ENCODE assay signal across 15 cellular contexts in the genomic region with DNA sequence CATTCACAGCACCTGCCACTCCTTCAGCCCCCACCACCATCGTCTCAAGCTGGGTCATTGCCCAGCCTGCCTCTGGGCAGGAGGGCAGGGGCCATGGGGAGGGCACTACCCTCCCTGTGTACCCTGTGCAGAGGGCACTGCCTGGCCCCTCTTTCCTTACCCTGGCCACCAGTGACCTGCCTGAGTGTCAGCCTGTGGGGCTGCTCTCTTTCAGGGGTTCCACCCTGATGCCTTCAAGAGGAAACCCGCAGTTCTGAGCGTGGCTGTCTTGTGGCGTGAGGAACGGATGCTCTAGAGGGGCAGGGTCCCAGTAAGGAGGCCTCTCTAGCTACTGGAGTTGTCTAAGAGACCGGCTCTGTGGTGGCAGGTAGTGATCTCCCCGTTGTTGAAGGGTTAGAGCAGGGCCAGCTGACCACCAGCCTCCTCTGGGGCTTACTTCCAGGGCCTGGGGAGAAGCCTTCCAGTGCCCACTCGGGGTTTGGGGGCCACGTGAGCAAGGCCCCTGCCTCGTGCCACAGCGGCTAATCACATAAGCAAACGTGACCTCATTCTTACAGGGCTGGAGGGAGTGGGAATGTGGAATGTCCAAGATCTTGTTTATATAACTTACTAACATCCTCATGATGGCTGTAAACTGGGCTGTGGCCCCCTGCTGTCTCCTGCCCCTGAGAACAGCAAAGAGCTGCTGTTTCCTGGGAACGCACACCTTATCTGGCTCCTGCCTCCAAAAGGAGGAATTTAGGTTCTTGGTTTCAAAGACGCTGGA. TPM values are rescaled to one million over a fixed set of nuclear protein-coding genes. Genes with fewer than 3 reads are reported as not detected.
DNase-seq lines count a peak whose midpoint lies in the region; ATAC-seq and TF ChIP-seq lines count a peak whose summit lies in the region.
"Had no signal": no experiment of that assay in that cellular context is flagged by ENCODE, and none has a peak within 500 bp of the region (broad histone marks: within the 10 kb centered on the region; RNA-seq: fewer than 3 reads in every experiment).

No MANE protein-coding gene starts in this region.

- no peak overlapping the region for H3K27ac ChIP-seq in upper lobe of left lung
- H3K27ac ChIP-seq: foreskin keratinocyte, SK-N-MC had no signal

- CTCF ChIA-PET in activated CD8-positive, alpha-beta memory T cell treated with anti-CD3 and anti-CD28 coated beads, Interleukin-2, amount 10 ng/mL, durations not matched to agents 7 days and 5 days (lab: Charles Lee) = no interaction called here

- H3K4me3 ChIP-seq in WI38 (ENCODE audit: low read depth, low read length) (no peak overlapping the region), upper lobe of left lung (no peak overlapping the region)
- H3K4me3 ChIP-seq: SK-N-MC had no signal

- no peak for TF ChIP-seq EP300 in upper lobe of left lung (IDR thresholded peaks at IDR 0.05)

- H3K4me1 Mint-ChIP-seq in activated CD8-positive, alpha-beta memory T cell treated with anti-CD3 and anti-CD28 coated beads, Interleukin-2, amount 10 ng/mL, durations not matched to agents 7 days and 5 days = no peaks in the 10 kb centered on the region

- TF ChIP-seq POLR2A in upper lobe of left lung (IDR thresholded peaks at IDR 0.05) = no peak

- H3K27me3 ChIP-seq in upper lobe of left lung = no peaks in the 10 kb centered on the region

- H3K4me1 ChIP-seq in upper lobe of left lung = peaks cover 0 to 8% (median 4%) of the 10 kb centered on the region in 4 donors

- H3K27me3 Mint-ChIP-seq in activated CD8-positive, alpha-beta memory T cell treated with anti-CD3 and anti-CD28 coated beads, Interleukin-2, amount 10 ng/mL, durations not matched to agents 7 days and 5 days = peaks cover 20% of the 10 kb centered on the region

- in situ Hi-C loops in G401 (cut with HindIII; ENCODE audit: low sequenced_read_pairs) = no loop called here

- intact Hi-C loops in posterior vena cava (cut with DNase I) = no loop called here

- H3K9me3 Mint-ChIP-seq in activated CD8-positive, alpha-beta memory T cell treated with anti-CD3 and anti-CD28 coated beads, Interleukin-2, amount 10 ng/mL, durations not matched to agents 7 days and 5 days (ENCODE audit: low read depth) = no peaks in the 10 kb centered on the region
- H3K9me3 Mint-ChIP-seq: central memory CD8-positive, alpha-beta T cell had no signal

- no peaks in the 10 kb centered on the region for H3K9me3 ChIP-seq in upper lobe of left lung

- WGBS in upper lobe of left lung, 2 donors = 64 to 74% methylated on average over 9 to 13 of the region's 14 CpGs

- no peak overlapping the region for H3K4me3 Mint-ChIP-seq in activated CD8-positive, alpha-beta memory T cell treated with anti-CD3 and anti-CD28 coated beads, Interleukin-2, amount 10 ng/mL, durations not matched to agents 7 days and 5 days
- H3K4me3 Mint-ChIP-seq: central memory CD8-positive, alpha-beta T cell had no signal

- H3K36me3 Mint-ChIP-seq in activated CD8-positive, alpha-beta memory T cell treated with anti-CD3 and anti-CD28 coated beads, Interleukin-2, amount 10 ng/mL, durations not matched to agents 7 days and 5 days = no peaks in the 10 kb centered on the region

- no peaks in the 10 kb centered on the region for H3K36me3 ChIP-seq in upper lobe of left lung

- H3K27ac Mint-ChIP-seq in activated CD8-positive, alpha-beta memory T cell treated with anti-CD3 and anti-CD28 coated beads, Interleukin-2, amount 10 ng/mL, durations not matched to agents 7 days and 5 days = no peak overlapping the region

- no peak for ATAC-seq in upper lobe of left lung (ENCODE audit: low FRiP score in 2 of 2)
- no peak for ATAC-seq in activated CD8-positive, alpha-beta memory T cell treated with anti-CD3 and anti-CD28 coated beads, Interleukin-2, amount 10 ng/mL, durations not matched to agents 7 days and 5 days
- ATAC-seq: foreskin keratinocyte had no signal

- TF ChIP-seq CTCF in WI38 (IDR thresholded peaks at IDR 0.05; ENCODE audit: low read depth, low read length) (0 out of 2 replicates have a peak, but pooled peaks have one; percentile 3), upper lobe of left lung (IDR thresholded peaks at IDR 0.05) (no peak)

- DNase-seq in G401 (ENCODE audit: low spot score) = peak; percentile 41
- DNase-seq in fibroblast of peridontal ligament (ENCODE audit: extremely low read depth) = peak; percentile 88
- DNase-seq in posterior vena cava (ENCODE audit: low spot score) = peak; percentile 58
- DNase-seq in NCI-H1048 (lab: John Stamatoyannopoulos, UW) = no peak
- no peak for DNase-seq in upper lobe of left lung
- DNase-seq in activated CD8-positive, alpha-beta memory T cell treated with anti-CD3 and anti-CD28 coated beads, Interleukin-2, amount 10 ng/mL, durations not matched to agents 7 days and 5 days = no peak
- no peak for DNase-seq in mucosa of gallbladder (ENCODE audit: low spot score)
- DNase-seq: activated CD4-positive, alpha-beta T cell treated with anti-CD3 and anti-CD28 coated beads for 4 hours; foreskin keratinocyte; occipital lobe; stimulated activated CD4-positive, alpha-beta T cell treated with anti-CD3 and anti-CD28 coated beads, Interleukin-2, amount 100 ng/mL, for 48 hours had no signal

RNA-seq across cellular contexts. Expression of a gene that starts 31.4 kb away (rescaled TPM):
- total RNA-seq in G401 (2014; rRNA removed; shearing (Covaris generic)) = 147 and 148 TPM in 2 replicates
- total RNA-seq in posterior vena cava (10 to 100 TPM; 85.9 to 86.3 TPM), upper lobe of left lung (100 to 1,000 TPM in 2 of 6 donors, 10 to 100 TPM in 4; 70.4 to 133 (median 95.3) TPM), mucosa of gallbladder (94.7 TPM)
- 100 to 1,000 TPM in 1 of 2 experiments, 10 to 100 TPM in 1; 87.2 to 101 TPM for total RNA-seq in activated CD8-positive, alpha-beta memory T cell treated with anti-CD3 and anti-CD28 coated beads, Interleukin-2, amount 10 ng/mL, durations not matched to agents 7 days and 5 days

RNA-seq across cellular contexts. Expression of a gene that starts 59.6 kb away (rescaled TPM):
- total RNA-seq in G401 (2014; rRNA removed; shearing (Covaris generic)) = not detected in 2 replicates
- total RNA-seq in posterior vena cava (1 to 10 TPM; 1.0 to 1.2 TPM), upper lobe of left lung (10 to 100 TPM in 1 of 6 donors, 1 to 10 TPM in 5; 1.1 to 14.7 (median 1.8) TPM), mucosa of gallbladder (2.2 TPM)
- under 1 TPM in 1 of 2 experiments, not detected in 1; 0.77 TPM for total RNA-seq in activated CD8-positive, alpha-beta memory T cell treated with anti-CD3 and anti-CD28 coated beads, Interleukin-2, amount 10 ng/mL, durations not matched to agents 7 days and 5 days
- total RNA-seq: foreskin keratinocyte, NCI-H460, occipital lobe had no signal

Comparison
In these comparisons a context has a peak if more than half of its experiments do, and no peak if none do; other contexts are left out.
1. DNase-seq: peak in G401 (single experiment), fibroblast of peridontal ligament (single experiment) and posterior vena cava (single experiment); none in NCI-H1048 (single experiment), upper lobe of left lung (0 of 2), activated CD8-positive, alpha-beta memory T cell treated with anti-CD3 and anti-CD28 coated beads, Interleukin-2, amount 10 ng/mL, durations not matched to agents 7 days and 5 days (single experiment) and mucosa of gallbladder (single experiment).